Comparison of ENCODE assay signal across 30 cellular contexts in genomic region chr4:95742872-95743271, GRCh38.
"Had no signal": no experiment of that assay in that cellular context is flagged by ENCODE, and none has a peak within 500 bp of the region (broad histone marks: within the 10 kb centered on the region; RNA-seq: fewer than 3 reads in every experiment).

No MANE protein-coding gene starts in this region.

- H3K4me1 ChIP-seq: foreskin keratinocyte, heart right ventricle, left lung, lower lobe of right lung, thyroid gland, upper lobe of left lung had no signal

- H3K27me3 ChIP-seq: heart right ventricle, left lung, thyroid gland, upper lobe of left lung had no signal

- H3K9me3 ChIP-seq: lower lobe of right lung, mucosa of descending colon, thyroid gland had no signal

- H3K27ac ChIP-seq: coronary artery, foreskin keratinocyte, heart right ventricle, left lung, lower lobe of right lung, thyroid gland, upper lobe of left lung, WERI-Rb-1 had no signal

- H3K36me3 ChIP-seq: heart right ventricle, left lung, lower lobe of right lung, thyroid gland, upper lobe of left lung, WERI-Rb-1 had no signal

- DNase-seq: activated CD4-positive, alpha-beta memory T cell treated with anti-CD3 and anti-CD28 coated beads for 36 hours; activated CD4-positive, alpha-beta T cell treated with anti-CD3 and anti-CD28 coated beads for 48 hours; activated CD8-positive, alpha-beta memory T cell treated with anti-CD3 and anti-CD28 coated beads, Interleukin-2, amount 50 U/mL, for 4 hours; activated gamma-delta T cell; activated naive CD4-positive, alpha-beta T cell treated with anti-CD3 and anti-CD28 coated beads, Interleukin-2, amount 50 U/mL, for 16 hours; activated T-cell treated with anti-CD3 and anti-CD28 coated beads, Interleukin-2, amount 50 U/mL, for 1 hour; amniotic stem cell; cerebellar nuclear complex; foreskin keratinocyte; heart right ventricle; kidney glomerular epithelial cell; left lung; lower lobe of right lung; mesendoderm; mucosa of descending colon; posterior cingulate gyrus; right cardiac atrium; stimulated activated CD4-positive, alpha-beta T cell treated with anti-CD3 and anti-CD28 coated beads, Interleukin-2, amount 100 ng/mL, for 48 hours; stimulated activated naive CD4-positive, alpha-beta T cell treated with Interleukin-2 at 50 U/mL for 16 hours; T-helper 17 cell; T1000; thyroid gland; upper lobe of left lung; WERI-Rb-1 had no signal

- H3K4me3 ChIP-seq: coronary artery, heart right ventricle, left lung, lower lobe of right lung, mucosa of descending colon, thyroid gland, upper lobe of left lung had no signal

- ATAC-seq: activated CD4-positive, CD25-positive, alpha-beta regulatory T cell treated with anti-CD3 and anti-CD28 coated beads, Interleukin-2, amount 50 U/mL, for 24 hours; esophagus mucosa; foreskin keratinocyte; heart right ventricle; left lung; lower lobe of right lung; mucosa of descending colon; natural killer cell treated with Interleukin-12 subunit alpha and Interleukin-12 subunit beta and Interleukin-15 and Interleukin-18, amount 100 ng/mL, for 72 hours; right cardiac atrium; T-helper 17 cell had no signal

- FAIRE-seq: bronchial epithelial cell, endothelial cell of umbilical vein had no signal
